17 cellular contexts compared by ENCODE assay signal in genomic region chr22:22076361-22076760, GRCh38.
"Had no signal": no experiment of that assay in that cellular context is flagged by ENCODE, and none has a peak within 500 bp of the region (broad histone marks: within the 10 kb centered on the region; RNA-seq: fewer than 3 reads in every experiment).

No MANE protein-coding gene starts in this region.

- H3K4me3 Mint-ChIP-seq: activated CD4-positive, alpha-beta T cell treated with anti-CD3 and anti-CD28 coated beads, Interleukin-2, amount 10 ng/mL, durations not matched to agents 7 days and 5 days; activated naive CD8-positive, alpha-beta T cell treated with anti-CD3 and anti-CD28 coated beads, Interleukin-2, amount 10 ng/mL, durations not matched to agents 7 days and 5 days; activated T-cell treated with anti-CD3 and anti-CD28 coated beads, Interleukin-2, amount 50 U/mL, for 72 hours; naive thymus-derived CD4-positive, alpha-beta T cell; stimulated activated memory B cell treated with anti-CD40 and anti-IgM and Interleukin-4, amounts not matched to agents 10 μg/mL and 1 μg/mL and 100 μg/mL, for 72 hours had no signal

- ATAC-seq: activated T-cell treated with anti-CD3 and anti-CD28 coated beads, Interleukin-2, amount 50 U/mL, for 72 hours; gastroesophageal sphincter; left lobe of liver; naive thymus-derived CD4-positive, alpha-beta T cell; stimulated activated memory B cell treated with anti-CD40 and anti-IgM and Interleukin-4, amounts not matched to agents 10 μg/mL and 1 μg/mL and 100 μg/mL, for 72 hours had no signal

- H3K27me3 Mint-ChIP-seq: stimulated activated memory B cell treated with anti-CD40 and anti-IgM and Interleukin-4, amounts not matched to agents 10 μg/mL and 1 μg/mL and 100 μg/mL, for 72 hours had no signal

- H3K27ac ChIP-seq: brain microvascular endothelial cell, gastroesophageal sphincter, pancreas, thyroid gland had no signal

- H3K4me1 Mint-ChIP-seq: activated CD4-positive, alpha-beta T cell treated with anti-CD3 and anti-CD28 coated beads, Interleukin-2, amount 10 ng/mL, durations not matched to agents 7 days and 5 days; activated naive CD8-positive, alpha-beta T cell treated with anti-CD3 and anti-CD28 coated beads, Interleukin-2, amount 10 ng/mL, durations not matched to agents 7 days and 5 days; naive thymus-derived CD4-positive, alpha-beta T cell had no signal

- H3K27ac Mint-ChIP-seq: activated CD4-positive, alpha-beta T cell treated with anti-CD3 and anti-CD28 coated beads, Interleukin-2, amount 10 ng/mL, durations not matched to agents 7 days and 5 days; activated naive CD8-positive, alpha-beta T cell treated with anti-CD3 and anti-CD28 coated beads, Interleukin-2, amount 10 ng/mL, durations not matched to agents 7 days and 5 days; activated T-cell treated with anti-CD3 and anti-CD28 coated beads, Interleukin-2, amount 50 U/mL, for 72 hours; naive thymus-derived CD4-positive, alpha-beta T cell; stimulated activated memory B cell treated with anti-CD40 and anti-IgM and Interleukin-4, amounts not matched to agents 10 μg/mL and 1 μg/mL and 100 μg/mL, for 72 hours had no signal

- H3K36me3 ChIP-seq: brain microvascular endothelial cell, gastroesophageal sphincter, pancreas, thyroid gland had no signal

- H3K27me3 ChIP-seq: pancreas, thyroid gland had no signal

- H3K9me3 Mint-ChIP-seq: activated CD4-positive, alpha-beta T cell treated with anti-CD3 and anti-CD28 coated beads, Interleukin-2, amount 10 ng/mL, durations not matched to agents 7 days and 5 days; activated naive CD8-positive, alpha-beta T cell treated with anti-CD3 and anti-CD28 coated beads, Interleukin-2, amount 10 ng/mL, durations not matched to agents 7 days and 5 days; activated T-cell treated with anti-CD3 and anti-CD28 coated beads, Interleukin-2, amount 50 U/mL, for 72 hours; stimulated activated memory B cell treated with anti-CD40 and anti-IgM and Interleukin-4, amounts not matched to agents 10 μg/mL and 1 μg/mL and 100 μg/mL, for 72 hours had no signal

- H3K9me3 ChIP-seq: gastroesophageal sphincter, pancreas, thyroid gland had no signal

- H3K4me1 ChIP-seq: gastroesophageal sphincter, pancreas had no signal

- H3K4me3 ChIP-seq: gastroesophageal sphincter, pancreas, thyroid gland had no signal

- H3K36me3 Mint-ChIP-seq: activated naive CD8-positive, alpha-beta T cell treated with anti-CD3 and anti-CD28 coated beads, Interleukin-2, amount 10 ng/mL, durations not matched to agents 7 days and 5 days; naive thymus-derived CD4-positive, alpha-beta T cell; stimulated activated memory B cell treated with anti-CD40 and anti-IgM and Interleukin-4, amounts not matched to agents 10 μg/mL and 1 μg/mL and 100 μg/mL, for 72 hours had no signal

- DNase-seq: activated CD4-positive, alpha-beta T cell treated with anti-CD3 and anti-CD28 coated beads, Interleukin-2, amount 10 ng/mL, durations not matched to agents 7 days and 5 days; activated CD8-positive, alpha-beta memory T cell treated with anti-CD3 and anti-CD28 coated beads, Interleukin-2, amount 50 U/mL, for 48 hours; activated naive CD4-positive, alpha-beta T cell; activated naive CD8-positive, alpha-beta T cell treated with anti-CD3 and anti-CD28 coated beads, Interleukin-2, amount 10 ng/mL, durations not matched to agents 7 days and 5 days; activated T-cell treated with anti-CD3 and anti-CD28 coated beads, Interleukin-2, amount 50 U/mL, for 72 hours; dermis blood vessel endothelial cell; erythroblast; islet precursor cell; naive thymus-derived CD4-positive, alpha-beta T cell; pancreas; retina; stimulated activated CD4-positive, alpha-beta T cell treated with anti-CD3 and anti-CD28 coated beads, Interleukin-2, amount 100 ng/mL, for 48 hours; thyroid gland had no signal
